In genomic region chr4:88284378-88285234, GRCh38 we compare ENCODE assay signal across 1 cellular context.
TF ChIP-seq lines count a peak whose summit lies in the region.

Gene PPM1K (minus strand): TSS chr4:88284561. CDS start chr4:88278583, 5,978 bp downstream.

TF ChIP-seq in HEK293, 187 proteins besides CTCF, POLR2A, EP300 and RAD21 (continued from another document and continues in another):
- TF ChIP-seq, protein P1, sequence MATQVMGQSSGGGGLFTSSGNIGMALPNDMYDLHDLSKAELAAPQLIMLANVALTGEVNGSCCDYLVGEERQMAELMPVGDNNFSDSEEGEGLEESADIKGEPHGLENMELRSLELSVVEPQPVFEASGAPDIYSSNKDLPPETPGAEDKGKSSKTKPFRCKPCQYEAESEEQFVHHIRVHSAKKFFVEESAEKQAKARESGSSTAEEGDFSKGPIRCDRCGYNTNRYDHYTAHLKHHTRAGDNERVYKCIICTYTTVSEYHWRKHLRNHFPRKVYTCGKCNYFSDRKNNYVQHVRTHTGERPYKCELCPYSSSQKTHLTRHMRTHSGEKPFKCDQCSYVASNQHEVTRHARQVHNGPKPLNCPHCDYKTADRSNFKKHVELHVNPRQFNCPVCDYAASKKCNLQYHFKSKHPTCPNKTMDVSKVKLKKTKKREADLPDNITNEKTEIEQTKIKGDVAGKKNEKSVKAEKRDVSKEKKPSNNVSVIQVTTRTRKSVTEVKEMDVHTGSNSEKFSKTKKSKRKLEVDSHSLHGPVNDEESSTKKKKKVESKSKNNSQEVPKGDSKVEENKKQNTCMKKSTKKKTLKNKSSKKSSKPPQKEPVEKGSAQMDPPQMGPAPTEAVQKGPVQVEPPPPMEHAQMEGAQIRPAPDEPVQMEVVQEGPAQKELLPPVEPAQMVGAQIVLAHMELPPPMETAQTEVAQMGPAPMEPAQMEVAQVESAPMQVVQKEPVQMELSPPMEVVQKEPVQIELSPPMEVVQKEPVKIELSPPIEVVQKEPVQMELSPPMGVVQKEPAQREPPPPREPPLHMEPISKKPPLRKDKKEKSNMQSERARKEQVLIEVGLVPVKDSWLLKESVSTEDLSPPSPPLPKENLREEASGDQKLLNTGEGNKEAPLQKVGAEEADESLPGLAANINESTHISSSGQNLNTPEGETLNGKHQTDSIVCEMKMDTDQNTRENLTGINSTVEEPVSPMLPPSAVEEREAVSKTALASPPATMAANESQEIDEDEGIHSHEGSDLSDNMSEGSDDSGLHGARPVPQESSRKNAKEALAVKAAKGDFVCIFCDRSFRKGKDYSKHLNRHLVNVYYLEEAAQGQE (tag by site-specific recombination; IDR thresholded peaks at IDR 0.05), result no peak
- TF ChIP-seq ZNF140 (tag by site-specific recombination; IDR thresholded peaks at IDR 0.05), result no peak
- TF ChIP-seq ZNF416 (tag by site-specific recombination; IDR thresholded peaks at IDR 0.05), result no peak
- peak; percentile 72 for TF ChIP-seq KLF1 (tag by site-specific recombination; IDR thresholded peaks at IDR 0.05)
- TF ChIP-seq ZNF514 (tag by site-specific recombination; IDR thresholded peaks at IDR 0.05), result no peak
- TF ChIP-seq, protein P2, sequence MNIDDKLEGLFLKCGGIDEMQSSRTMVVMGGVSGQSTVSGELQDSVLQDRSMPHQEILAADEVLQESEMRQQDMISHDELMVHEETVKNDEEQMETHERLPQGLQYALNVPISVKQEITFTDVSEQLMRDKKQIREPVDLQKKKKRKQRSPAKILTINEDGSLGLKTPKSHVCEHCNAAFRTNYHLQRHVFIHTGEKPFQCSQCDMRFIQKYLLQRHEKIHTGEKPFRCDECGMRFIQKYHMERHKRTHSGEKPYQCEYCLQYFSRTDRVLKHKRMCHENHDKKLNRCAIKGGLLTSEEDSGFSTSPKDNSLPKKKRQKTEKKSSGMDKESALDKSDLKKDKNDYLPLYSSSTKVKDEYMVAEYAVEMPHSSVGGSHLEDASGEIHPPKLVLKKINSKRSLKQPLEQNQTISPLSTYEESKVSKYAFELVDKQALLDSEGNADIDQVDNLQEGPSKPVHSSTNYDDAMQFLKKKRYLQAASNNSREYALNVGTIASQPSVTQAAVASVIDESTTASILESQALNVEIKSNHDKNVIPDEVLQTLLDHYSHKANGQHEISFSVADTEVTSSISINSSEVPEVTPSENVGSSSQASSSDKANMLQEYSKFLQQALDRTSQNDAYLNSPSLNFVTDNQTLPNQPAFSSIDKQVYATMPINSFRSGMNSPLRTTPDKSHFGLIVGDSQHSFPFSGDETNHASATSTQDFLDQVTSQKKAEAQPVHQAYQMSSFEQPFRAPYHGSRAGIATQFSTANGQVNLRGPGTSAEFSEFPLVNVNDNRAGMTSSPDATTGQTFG (tag by site-specific recombination; IDR thresholded peaks at IDR 0.05; ENCODE audit: borderline replicate concordance), result no peak
- peak; percentile 85 for TF ChIP-seq KLF9 (tag by site-specific recombination; IDR thresholded peaks at IDR 0.05; ENCODE audit: low read depth)
- TF ChIP-seq ZNF157 (tag by site-specific recombination; IDR thresholded peaks at IDR 0.05), result no peak
- no peak for TF ChIP-seq ZNF843 (tag by site-specific recombination; IDR thresholded peaks at IDR 0.05)
- TF ChIP-seq, protein P3, sequence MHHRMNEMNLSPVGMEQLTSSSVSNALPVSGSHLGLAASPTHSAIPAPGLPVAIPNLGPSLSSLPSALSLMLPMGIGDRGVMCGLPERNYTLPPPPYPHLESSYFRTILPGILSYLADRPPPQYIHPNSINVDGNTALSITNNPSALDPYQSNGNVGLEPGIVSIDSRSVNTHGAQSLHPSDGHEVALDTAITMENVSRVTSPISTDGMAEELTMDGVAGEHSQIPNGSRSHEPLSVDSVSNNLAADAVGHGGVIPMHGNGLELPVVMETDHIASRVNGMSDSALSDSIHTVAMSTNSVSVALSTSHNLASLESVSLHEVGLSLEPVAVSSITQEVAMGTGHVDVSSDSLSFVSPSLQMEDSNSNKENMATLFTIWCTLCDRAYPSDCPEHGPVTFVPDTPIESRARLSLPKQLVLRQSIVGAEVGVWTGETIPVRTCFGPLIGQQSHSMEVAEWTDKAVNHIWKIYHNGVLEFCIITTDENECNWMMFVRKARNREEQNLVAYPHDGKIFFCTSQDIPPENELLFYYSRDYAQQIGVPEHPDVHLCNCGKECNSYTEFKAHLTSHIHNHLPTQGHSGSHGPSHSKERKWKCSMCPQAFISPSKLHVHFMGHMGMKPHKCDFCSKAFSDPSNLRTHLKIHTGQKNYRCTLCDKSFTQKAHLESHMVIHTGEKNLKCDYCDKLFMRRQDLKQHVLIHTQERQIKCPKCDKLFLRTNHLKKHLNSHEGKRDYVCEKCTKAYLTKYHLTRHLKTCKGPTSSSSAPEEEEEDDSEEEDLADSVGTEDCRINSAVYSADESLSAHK (tag by site-specific recombination; IDR thresholded peaks at IDR 0.05), result 0 out of 2 replicates have a peak, but pooled peaks have one; percentile 16
- TF ChIP-seq ZNF530 (tag by site-specific recombination; IDR thresholded peaks at IDR 0.05; ENCODE audit: low read depth), result no peak
- 0 out of 2 replicates have a peak, but pooled peaks have one; percentile 40 for TF ChIP-seq KLF8 (tag by site-specific recombination; IDR thresholded peaks at IDR 0.05)
- 0 out of 2 replicates have a peak, but pooled peaks have one; percentile 25 for TF ChIP-seq ZNF501 (tag by site-specific recombination; IDR thresholded peaks at IDR 0.05)
- TF ChIP-seq ZSCAN23 (tag by site-specific recombination; IDR thresholded peaks at IDR 0.05), result no peak
- TF ChIP-seq ZNF785 (tag by site-specific recombination; IDR thresholded peaks at IDR 0.05), result no peak
- peak; percentile 70 for TF ChIP-seq INSM2 (tag by site-specific recombination; IDR thresholded peaks at IDR 0.05)
- TF ChIP-seq ZNF341 (tag by site-specific recombination; IDR thresholded peaks at IDR 0.05; ENCODE audit: low read depth), result peak; percentile 87
- TF ChIP-seq ZNF677 (tag by site-specific recombination; IDR thresholded peaks at IDR 0.05), result no peak
- TF ChIP-seq TSHZ1 (tag by site-specific recombination; IDR thresholded peaks at IDR 0.05; ENCODE audit: borderline replicate concordance), result no peak
- TF ChIP-seq ZNF654 (tag by site-specific recombination; IDR thresholded peaks at IDR 0.05; ENCODE audit: low read depth), result no peak
- no peak for TF ChIP-seq ZSCAN16 (tag by site-specific recombination; IDR thresholded peaks at IDR 0.05)
- no peak for TF ChIP-seq OSR2 (tag by site-specific recombination; IDR thresholded peaks at IDR 0.05)
- no peak for TF ChIP-seq ZNF214 (tag by site-specific recombination; IDR thresholded peaks at IDR 0.05; ENCODE audit: borderline replicate concordance)
- TF ChIP-seq SP7 (tag by site-specific recombination; IDR thresholded peaks at IDR 0.05), result peak; percentile 10; the same call in 1 of the 2 replicates
- TF ChIP-seq ZNF121 (tag by site-specific recombination; IDR thresholded peaks at IDR 0.05), result no peak
- TF ChIP-seq PRDM2 (tag by site-specific recombination; IDR thresholded peaks at IDR 0.05; ENCODE audit: borderline replicate concordance), result no peak
- no peak for TF ChIP-seq ZNF488 (tag by site-specific recombination; IDR thresholded peaks at IDR 0.05)
- TF ChIP-seq ZNF513 (tag by site-specific recombination; IDR thresholded peaks at IDR 0.05), result no peak
- no peak for TF ChIP-seq HOXD13 (CRISPR knock-in tag; IDR thresholded peaks at IDR 0.05; ENCODE audit: borderline replicate concordance)
- TF ChIP-seq ZSCAN5A (tag by site-specific recombination; IDR thresholded peaks at IDR 0.05), result no peak
- no peak for TF ChIP-seq SETDB1 (IDR thresholded peaks at IDR 0.05; ENCODE audit: insufficient read length, low read length)
- TF ChIP-seq ZNF571 (tag by site-specific recombination; IDR thresholded peaks at IDR 0.05), result no peak
